ENCODE assay signal across 22 cellular contexts in genomic region chr11:124890701-124891389, GRCh38. TPM values are rescaled to one million over a fixed set of nuclear protein-coding genes. Genes with fewer than 3 reads are reported as not detected.
A peak's percentile ranks its signal among the peaks of the same experiment; 100 is the strongest.
DNase-seq lines count a peak whose midpoint lies in the region; ATAC-seq, FAIRE-seq and TF ChIP-seq lines count a peak whose summit lies in the region.
"Had no signal": no experiment of that assay in that cellular context is flagged by ENCODE, and none has a peak within 500 bp of the region (broad histone marks: within the 10 kb centered on the region; RNA-seq: fewer than 3 reads in every experiment).

No MANE protein-coding gene starts in this region.

- H2BK12ac ChIP-seq in H1 (ENCODE audit: low read depth, low read length), result 0 out of 2 replicates have a peak overlapping the region, but pooled peaks have one; percentile 27

- ATAC-seq in SK-N-SH treated with all-trans-retinoic acid at 6 μM for 48 hours, result no peak
- ATAC-seq: CD8-positive, alpha-beta T cell; PC-3 had no signal

- no peak overlapping the region for H3K4ac ChIP-seq in H1 (replicated peaks; ENCODE audit: insufficient read length, low read depth, low read length)

- no peaks in the 10 kb centered on the region for H3F3A ChIP-seq in SK-N-SH (replicated peaks; ENCODE audit: insufficient read depth)

- no peak overlapping the region for H3K56ac ChIP-seq in H1 (replicated peaks; ENCODE audit: insufficient read length, low read depth, low read length)

- H3K27me3 Mint-ChIP-seq in Calu3 (ENCODE audit: unreplicated experiment), result peaks cover 90% of the 10 kb centered on the region

- no peaks in the 10 kb centered on the region for H3K36me3 Mint-ChIP-seq in Calu3 (ENCODE audit: insufficient read depth, unreplicated experiment)
- H3K36me3 Mint-ChIP-seq: CD8-positive, alpha-beta T cell had no signal

- CTCF ChIA-PET in SK-N-SH (lab: Yijun Ruan, JAX), result interaction anchor here (1.1 to 4.1 kb wide), 5 partner anchors 15 to 538 kb away, joined by 3 to 23 read pairs (median 4); no protein-coding TSS in a partner anchor
- CTCF ChIA-PET in H1 (lab: Charles Lee; ENCODE audit: partially characterized antibody), result interaction anchor here (0.8 to 4.8 kb wide), 9 partner anchors 9 to 548 kb away, joined by 3 to 22 read pairs (median 6); no protein-coding TSS in a partner anchor
- CTCF ChIA-PET in A673 (lab: Charles Lee), result interaction anchor here (1.1 kb wide), 1 partner anchor 14 kb away, joined by 3 read pairs; no protein-coding TSS in a partner anchor
- CTCF ChIA-PET in Calu3 (lab: Charles Lee), result no interaction called here

- TF ChIP-seq EP300 in SK-N-SH (IDR thresholded peaks at IDR 0.05; ENCODE audit: borderline replicate concordance in 1 of 2, low read depth in 1 of 2, low read length in 1 of 2) (no peak), H1 (IDR thresholded peaks at IDR 0.05; ENCODE audit: borderline replicate concordance in 1 of 2, low read depth in 2 of 2, low read length in 2 of 2) (no peak)

- H3K4me3 ChIP-seq in SK-N-SH (ENCODE audit: low read depth in 2 of 2, low read length in 1 of 2) (no peak overlapping the region), H1 (ENCODE audit: extremely low read depth in 1 of 4, insufficient read depth in 2 of 4, low read depth in 3 of 4, low read length in 4 of 4) (no peak overlapping the region), A673 (ENCODE audit: low read depth, low read length, poor library complexity, severe bottlenecking) (no peak overlapping the region)
- no peak overlapping the region for H3K4me3 ChIP-seq in effector memory CD4-positive, alpha-beta T cell (ENCODE audit: insufficient read depth, low read depth, low read length, poor library complexity, severe bottlenecking)
- H3K4me3 ChIP-seq: BLaER1 had no signal

- no peaks in the 10 kb centered on the region for H3K36me3 ChIP-seq in SK-N-SH (replicated peaks in 1 of 2; ENCODE audit: control insufficient read depth in 1 of 2, insufficient read depth in 2 of 2, low read length in 1 of 2)
- no peaks in the 10 kb centered on the region for H3K36me3 ChIP-seq in H1 (ENCODE audit: control insufficient read depth in 2 of 4, insufficient read depth in 4 of 4, low read length in 3 of 4)
- H3K36me3 ChIP-seq in A673 (ENCODE audit: insufficient read depth, low read length, poor library complexity, severe bottlenecking), result no peaks in the 10 kb centered on the region
- H3K36me3 ChIP-seq in effector memory CD4-positive, alpha-beta T cell (ENCODE audit: control insufficient read depth, insufficient read depth, low read length), result no peaks in the 10 kb centered on the region
- H3K36me3 ChIP-seq: BLaER1 had no signal

- H3K79me2 ChIP-seq in SK-N-SH (ENCODE audit: insufficient read depth) (no peaks in the 10 kb centered on the region), H1 (ENCODE audit: control insufficient read depth in 1 of 2, insufficient read depth in 2 of 2, low read length in 2 of 2) (no peaks in the 10 kb centered on the region)

- H2BK15ac ChIP-seq in H1 (ENCODE audit: low read length), result no peak overlapping the region

- H3K27ac ChIP-seq in SK-N-SH (ENCODE audit: low read depth in 2 of 2, low read length in 1 of 2) (no peak overlapping the region), H1 (ENCODE audit: low read depth, low read length) (no peak overlapping the region), A673 (ENCODE audit: low read depth, low read length, poor library complexity, severe bottlenecking) (no peak overlapping the region)
- no peak overlapping the region for H3K27ac ChIP-seq in effector memory CD4-positive, alpha-beta T cell (ENCODE audit: insufficient read depth, low read length, poor library complexity, severe bottlenecking)
- H3K27ac ChIP-seq: 22Rv1, BLaER1, RWPE1 had no signal

- no peak overlapping the region for H4K8ac ChIP-seq in H1 (ENCODE audit: extremely low read depth, insufficient read depth, low read length)

- H3K14ac ChIP-seq in H1 (ENCODE audit: insufficient read length), result no peak overlapping the region

- H3K9me2 ChIP-seq in SK-N-SH, result no peaks in the 10 kb centered on the region

- H3K9ac ChIP-seq in SK-N-SH, result no peak overlapping the region
- H3K9ac ChIP-seq in H1 (replicated peaks in 1 of 4; ENCODE audit: extremely low read depth in 1 of 4, low read depth in 3 of 4, low read length in 3 of 4), result no peak overlapping the region
- H3K9ac ChIP-seq: BLaER1 had no signal

- H3K4me1 ChIP-seq in SK-N-SH (ENCODE audit: control insufficient read depth in 1 of 2, insufficient read depth in 2 of 2, low read depth in 1 of 2, low read length in 1 of 2), result no peaks in the 10 kb centered on the region
- no peaks in the 10 kb centered on the region; a peak in 1 of 7 replicates for H3K4me1 ChIP-seq in H1 (replicated peaks in 1 of 4; ENCODE audit: control insufficient read depth in 3 of 4, insufficient read depth in 4 of 4, low read length in 3 of 4)
- H3K4me1 ChIP-seq in A673 (ENCODE audit: insufficient read depth, low read length, poor library complexity, severe bottlenecking), result no peaks in the 10 kb centered on the region
- no peaks in the 10 kb centered on the region for H3K4me1 ChIP-seq in effector memory CD4-positive, alpha-beta T cell (ENCODE audit: control insufficient read depth, insufficient read depth, low read length, poor library complexity, severe bottlenecking)
- H3K4me1 ChIP-seq: BLaER1 had no signal

- H3K27me3 ChIP-seq in SK-N-SH (ENCODE audit: insufficient read depth) (no peaks in the 10 kb centered on the region), H1 (replicated peaks in 1 of 4; ENCODE audit: control insufficient read depth in 3 of 4, extremely low read depth in 1 of 4, insufficient read depth in 3 of 4, low read length in 3 of 4) (peaks cover 0 to 3% (median under 1%) of the 10 kb centered on the region in 4 experiments; a peak in 2 of 7 replicates), A673 (replicated peaks; ENCODE audit: insufficient read depth, low read depth, low read length, poor library complexity) (peaks cover 28% of the 10 kb centered on the region)
- no peaks in the 10 kb centered on the region for H3K27me3 ChIP-seq in effector memory CD4-positive, alpha-beta T cell (replicated peaks; ENCODE audit: control insufficient read depth, insufficient read depth, low read length, poor library complexity, severe bottlenecking)
- H3K27me3 ChIP-seq: BLaER1 had no signal

- H4K91ac ChIP-seq in H1 (replicated peaks; ENCODE audit: insufficient read length, low read length), result no peak overlapping the region

- no peak overlapping the region for H2AK5ac ChIP-seq in H1 (ENCODE audit: low read depth, low read length)

- POLR2A ChIA-PET in SK-N-SH (lab: Yijun Ruan, JAX), result interaction anchor here (1.1 kb wide), 1 partner anchor 30 kb away, joined by 3 read pairs; no protein-coding TSS in a partner anchor
- POLR2A ChIA-PET in H1 (lab: Charles Lee; ENCODE audit: partially characterized antibody), result no interaction called here
- POLR2A ChIA-PET in A673 (lab: Charles Lee; ENCODE audit: low non-redundant PET), result no interaction called here

- H3K4me3 Mint-ChIP-seq in Calu3 (ENCODE audit: low read depth, unreplicated experiment), result no peak overlapping the region
- H3K4me3 Mint-ChIP-seq: CD8-positive, alpha-beta T cell had no signal

- no peaks in the 10 kb centered on the region for H3K23me2 ChIP-seq in H1 (ENCODE audit: low read depth, low read length)

- H2BK20ac ChIP-seq in H1 (ENCODE audit: low read length), result no peak overlapping the region

- no peak overlapping the region for H3K18ac ChIP-seq in H1 (ENCODE audit: extremely low read depth, low read length)

- DNase-seq in SK-N-SH, result peak; percentile 6
- no peak for DNase-seq in H1 (ENCODE audit: low read depth in 1 of 2, low spot score in 2 of 2)
- DNase-seq in mucosa of gallbladder (ENCODE audit: low spot score), result peak; percentile 8
- DNase-seq in stimulated activated CD8-positive, alpha-beta memory T cell treated with anti-CD3 and anti-CD28 coated beads, Interleukin-4, amount 100 ng/mL, for 48 hours, result peak; percentile 21
- no peak for DNase-seq in A673 (ENCODE audit: low spot score)
- DNase-seq in Calu3, result no peak
- no peak for DNase-seq in effector memory CD4-positive, alpha-beta T cell
- DNase-seq: DND-41, NCI-H1048, NCI-H1436 treated with DMSO at 0.1 percent for 48 hours, NCI-H2029 treated with DMSO at 0.1 percent for 48 hours, NCI-H748 treated with DMSO at 0.1 percent for 48 hours, PC-3 had no signal

- TF ChIP-seq POLR2A in H1 (IDR thresholded peaks at IDR 0.05; ENCODE audit: control extremely low read depth in 1 of 2, low read depth in 2 of 2, low read length in 2 of 2), result no peak

- H3K23ac ChIP-seq in H1 (ENCODE audit: insufficient read length), result no peak overlapping the region

- FAIRE-seq in H1 (lab: Jason Lieb, UNC), result no peak
- FAIRE-seq: G401.6, H54 had no signal

- no peaks in the 10 kb centered on the region for H3K9me3 Mint-ChIP-seq in Calu3 (ENCODE audit: low read depth, unreplicated experiment)
- H3K9me3 Mint-ChIP-seq: CD8-positive, alpha-beta T cell had no signal

- no peaks in the 10 kb centered on the region for H3K9me3 ChIP-seq in SK-N-SH
- H3K9me3 ChIP-seq in H1 (ENCODE audit: insufficient read depth in 2 of 2, low read depth in 1 of 2, low read length in 1 of 2), result no peaks in the 10 kb centered on the region
- H3K9me3 ChIP-seq in A673 (ENCODE audit: low read depth, low read length, poor library complexity, severe bottlenecking), result no peaks in the 10 kb centered on the region
- H3K9me3 ChIP-seq in effector memory CD4-positive, alpha-beta T cell (ENCODE audit: control insufficient read depth, low read length), result no peaks in the 10 kb centered on the region
- H3K9me3 ChIP-seq: BLaER1 had no signal

- H3K79me1 ChIP-seq in H1 (ENCODE audit: low read depth, low read length), result no peaks in the 10 kb centered on the region

- TF ChIP-seq CTCF in SK-N-SH (IDR thresholded peaks at IDR 0.05) (no peak), H1 (IDR thresholded peaks at IDR 0.05; ENCODE audit: control extremely low read depth in 1 of 3, insufficient read depth in 1 of 3, low read depth in 1 of 3, low read length in 3 of 3) (no peak), A673 (conservative IDR thresholded peaks at IDR 0.05; ENCODE audit: low read depth, low read length) (no peak), Calu3 (IDR thresholded peaks at IDR 0.05; ENCODE audit: unreplicated experiment) (no peak)

- H2BK120ac ChIP-seq in H1 (replicated peaks; ENCODE audit: low read depth, low read length), result no peak overlapping the region

- BruUV-seq in A673 (replicated peaks; lab: Mats Ljungman, UMichigan) (no TSS peak), Calu3 (replicated peaks; lab: Mats Ljungman, UMichigan) (no TSS peak)

- H2BK5ac ChIP-seq in H1 (ENCODE audit: low read depth, low read length), result no peak overlapping the region

- no peak overlapping the region for H2AFZ ChIP-seq in SK-N-SH (ENCODE audit: low read depth)
- no peak overlapping the region for H2AFZ ChIP-seq in H1 (ENCODE audit: low read length)

- no peak overlapping the region for H3K27ac Mint-ChIP-seq in Calu3 (ENCODE audit: unreplicated experiment)
- H3K27ac Mint-ChIP-seq: CD8-positive, alpha-beta T cell had no signal

- H4K5ac ChIP-seq in H1 (ENCODE audit: insufficient read length, low read depth, low read length), result no peak overlapping the region

- no peaks in the 10 kb centered on the region for H3K4me1 Mint-ChIP-seq in Calu3 (ENCODE audit: low read depth, unreplicated experiment)

- H3K4me2 ChIP-seq in SK-N-SH (no peak overlapping the region), H1 (ENCODE audit: insufficient read depth in 1 of 2, low read depth in 2 of 2, low read length in 2 of 2) (no peak overlapping the region)
- H3K4me2 ChIP-seq: BLaER1 had no signal

- TF ChIP-seq RAD21 in SK-N-SH (IDR thresholded peaks at IDR 0.05; ENCODE audit: low read length), result no peak
- no peak for TF ChIP-seq RAD21 in H1 (IDR thresholded peaks at IDR 0.05 in 1 of 2, conservative IDR thresholded peaks at IDR 0.05 in 1 of 2; ENCODE audit: low read depth in 2 of 2, low read length in 2 of 2)

- WGBS in SK-N-SH (ENCODE audit: low lambda C conversion rate), result 66% methylated on average over 9 of the region's 9 CpGs
- WGBS in H1 (ENCODE audit: extremely low coverage in 1 of 2, insufficient coverage in 1 of 2, insufficient read length in 1 of 2, insufficient replicate concordance in 2 of 2, low coverage in 1 of 2, low lambda C conversion rate in 2 of 2, missing lambda C conversion rate in 1 of 2), 2 experiments, result 81% methylated on average over 9 of the region's 9 CpGs; no CpG with 5 or more reads in 1 of the 2 experiments

- no peaks in the 10 kb centered on the region for H4K20me1 ChIP-seq in SK-N-SH (ENCODE audit: insufficient read depth)
- no peaks in the 10 kb centered on the region for H4K20me1 ChIP-seq in H1 (replicated peaks in 1 of 2; ENCODE audit: control insufficient read depth in 1 of 2, insufficient read depth in 2 of 2, low read length in 2 of 2)
- H4K20me1 ChIP-seq: BLaER1 had no signal

- intact Hi-C loops in A673 (cut with micrococcal nuclease; ENCODE audit: unreplicated experiment), result no loop called here
- intact Hi-C loops in Calu3 (cut with micrococcal nuclease; ENCODE audit: unreplicated experiment), result no loop called here

RNA-seq across cellular contexts. Expression of gene ROBO4, which starts 6.8 kb away (rescaled TPM):
- 0.31 and 0.95 TPM in 2 replicates for polyA plus RNA-seq in SK-N-SH (2012; rRNA removed)
- polyA plus RNA-seq in SK-N-SH (2012; cell fraction: cytosol; rRNA removed), result 0.13 and 0.45 TPM in 2 replicates
- 1.9 and 2.2 TPM in 2 replicates for polyA plus RNA-seq in SK-N-SH (2012; cell fraction: nucleus; rRNA removed)
- not detected in 2 replicates for total RNA-seq in H1 (2021; fragmentation: NEBNext Ultra II Directional; extraction: Animal tissue kit (Norgen Biotek cat#: 25700))
- polyA plus RNA-seq in H1 (2011; rRNA removed), result 0.03 TPM in 1 of 2 replicates, not detected in the other
- polyA plus RNA-seq in H1 (2011; cell fraction: cytosol; rRNA removed), result not detected
- polyA plus RNA-seq in H1 (2011; cell fraction: nucleus; rRNA removed), result not detected
- polyA plus RNA-seq in H1 (2012, experiment 1 of 2), result 0.06 TPM in 1 of 4 replicates, not detected in the others
- 0.07 TPM for polyA plus RNA-seq in H1 (2012, experiment 2 of 2)
- not detected for polyA plus RNA-seq in H1 (2013, experiment 1 of 2)
- polyA plus RNA-seq in H1 (2013, experiment 2 of 2), result not detected
- polyA minus RNA-seq in H1 (2011; rRNA and poly(A)+ RNA removed), result not detected in 2 replicates
- not detected for polyA minus RNA-seq in H1 (2011; cell fraction: cytosol; rRNA and poly(A)+ RNA removed)
- polyA minus RNA-seq in H1 (2011; cell fraction: nucleus; rRNA and poly(A)+ RNA removed), result not detected
- total RNA-seq in mucosa of gallbladder, result 13.8 TPM
- not detected in 2 replicates for total RNA-seq in A673 (2021)
- not detected in 2 replicates for total RNA-seq in Calu3 (2022)
- total RNA-seq: CD8-positive, alpha-beta T cell; NCI-H460 had no signal

RNA-seq across cellular contexts. Expression of gene ROBO3, which starts 25.6 kb away (rescaled TPM):
- 59.8 and 61.2 TPM in 2 replicates for polyA plus RNA-seq in SK-N-SH (2012; rRNA removed)
- polyA plus RNA-seq in SK-N-SH (2012; cell fraction: cytosol; rRNA removed), result 14.5 and 21.9 TPM in 2 replicates
- 309 and 336 TPM in 2 replicates for polyA plus RNA-seq in SK-N-SH (2012; cell fraction: nucleus; rRNA removed)
- 7.8 and 12.1 TPM in 2 replicates for total RNA-seq in H1 (2021; fragmentation: NEBNext Ultra II Directional; extraction: Animal tissue kit (Norgen Biotek cat#: 25700))
- 24.6 and 42.1 TPM in 2 replicates for polyA plus RNA-seq in H1 (2011; rRNA removed)
- 29.6 TPM for polyA plus RNA-seq in H1 (2011; cell fraction: cytosol; rRNA removed)
- polyA plus RNA-seq in H1 (2011; cell fraction: nucleus; rRNA removed), result 136 TPM
- polyA plus RNA-seq in H1 (2012, experiment 1 of 2), result 11.8 to 25.7 TPM (median 17.2 TPM) in 4 replicates
- polyA plus RNA-seq in H1 (2012, experiment 2 of 2), result 11.5 TPM
- polyA plus RNA-seq in H1 (2013, experiment 1 of 2), result 20.1 TPM
- polyA plus RNA-seq in H1 (2013, experiment 2 of 2), result 18.8 TPM
- 6.2 and 7.0 TPM in 2 replicates for polyA minus RNA-seq in H1 (2011; rRNA and poly(A)+ RNA removed)
- polyA minus RNA-seq in H1 (2011; cell fraction: cytosol; rRNA and poly(A)+ RNA removed), result 4.0 TPM
- polyA minus RNA-seq in H1 (2011; cell fraction: nucleus; rRNA and poly(A)+ RNA removed), result 15.6 TPM
- total RNA-seq in mucosa of gallbladder, result 12.9 TPM
- 2.3 and 5.1 TPM in 2 replicates for total RNA-seq in A673 (2021)
- 0.69 and 0.99 TPM in 2 replicates for total RNA-seq in Calu3 (2022)

RNA-seq across cellular contexts. Expression of gene HEPN1, which starts 28.2 kb away (rescaled TPM):
- polyA plus RNA-seq in SK-N-SH (2012; rRNA removed) (not detected in 2 replicates), H1 (2011; rRNA removed) (not detected in 2 replicates)
- not detected in 2 replicates for polyA plus RNA-seq in SK-N-SH (2012; cell fraction: cytosol; rRNA removed)
- polyA plus RNA-seq in SK-N-SH (2012; cell fraction: nucleus; rRNA removed), result not detected in 2 replicates
- total RNA-seq in H1 (2021; fragmentation: NEBNext Ultra II Directional; extraction: Animal tissue kit (Norgen Biotek cat#: 25700)), result not detected in 2 replicates
- not detected for polyA plus RNA-seq in H1 (2011; cell fraction: cytosol; rRNA removed)
- 0.07 TPM for polyA plus RNA-seq in H1 (2011; cell fraction: nucleus; rRNA removed)
- polyA plus RNA-seq in H1 (2012, experiment 1 of 2), result not detected in 4 replicates
- polyA plus RNA-seq in H1 (2012, experiment 2 of 2), result not detected
- not detected for polyA plus RNA-seq in H1 (2013, experiment 1 of 2)
- polyA plus RNA-seq in H1 (2013, experiment 2 of 2), result not detected
- 0.16 TPM in 1 of 2 replicates, not detected in the other for polyA minus RNA-seq in H1 (2011; rRNA and poly(A)+ RNA removed)
- not detected for polyA minus RNA-seq in H1 (2011; cell fraction: cytosol; rRNA and poly(A)+ RNA removed)
- polyA minus RNA-seq in H1 (2011; cell fraction: nucleus; rRNA and poly(A)+ RNA removed), result not detected
- total RNA-seq in mucosa of gallbladder (not detected), A673 (2021) (not detected in 2 replicates), Calu3 (2022) (not detected in 2 replicates)
- total RNA-seq: CD8-positive, alpha-beta T cell; MCF 10A; NCI-H460; PC-3 had no signal

RNA-seq across cellular contexts. Expression of gene HEPACAM, which starts 45.0 kb away (rescaled TPM):
- not detected in 2 replicates for polyA plus RNA-seq in SK-N-SH (2012; rRNA removed)
- not detected in 2 replicates for polyA plus RNA-seq in SK-N-SH (2012; cell fraction: cytosol; rRNA removed)
- polyA plus RNA-seq in SK-N-SH (2012; cell fraction: nucleus; rRNA removed), result 0.01 and 0.07 TPM in 2 replicates
- total RNA-seq in H1 (2021; fragmentation: NEBNext Ultra II Directional; extraction: Animal tissue kit (Norgen Biotek cat#: 25700)), result not detected in 2 replicates
- not detected in 2 replicates for polyA plus RNA-seq in H1 (2011; rRNA removed)
- polyA plus RNA-seq in H1 (2011; cell fraction: cytosol; rRNA removed), result 0.10 TPM
- polyA plus RNA-seq in H1 (2011; cell fraction: nucleus; rRNA removed), result 0.06 TPM
- polyA plus RNA-seq in H1 (2012, experiment 1 of 2), result not detected in 4 replicates
- polyA plus RNA-seq in H1 (2012, experiment 2 of 2), result not detected
- 0.02 TPM for polyA plus RNA-seq in H1 (2013, experiment 1 of 2)
- polyA plus RNA-seq in H1 (2013, experiment 2 of 2), result not detected
- polyA minus RNA-seq in H1 (2011; rRNA and poly(A)+ RNA removed), result not detected in 2 replicates
- not detected for polyA minus RNA-seq in H1 (2011; cell fraction: cytosol; rRNA and poly(A)+ RNA removed)
- 0.20 TPM for polyA minus RNA-seq in H1 (2011; cell fraction: nucleus; rRNA and poly(A)+ RNA removed)
- total RNA-seq in mucosa of gallbladder, result 0.37 TPM
- not detected in 2 replicates for total RNA-seq in A673 (2021)
- total RNA-seq in Calu3 (2022), result not detected in 2 replicates
- total RNA-seq: CD8-positive, alpha-beta T cell; MCF 10A; NCI-H460 had no signal

Comparison
In these comparisons a context has a peak if more than half of its experiments do, and no peak if none do; other contexts are left out.
1. DNase-seq: peak in SK-N-SH (single experiment), mucosa of gallbladder (single experiment) and stimulated activated CD8-positive, alpha-beta memory T cell treated with anti-CD3 and anti-CD28 coated beads, Interleukin-4, amount 100 ng/mL, for 48 hours (single experiment); none in H1 (0 of 2), A673 (single experiment), Calu3 (single experiment) and effector memory CD4-positive, alpha-beta T cell (0 of 3).
2. RNA of gene ROBO4, which starts 6.8 kb away (total RNA-seq): 13.8 TPM in mucosa of gallbladder (single experiment); not detected in H1, not detected in A673 and not detected in Calu3; every median in the first group is over 10 times any median in the second.